ENCODE assay signal across 23 cellular contexts in the genomic region with DNA sequence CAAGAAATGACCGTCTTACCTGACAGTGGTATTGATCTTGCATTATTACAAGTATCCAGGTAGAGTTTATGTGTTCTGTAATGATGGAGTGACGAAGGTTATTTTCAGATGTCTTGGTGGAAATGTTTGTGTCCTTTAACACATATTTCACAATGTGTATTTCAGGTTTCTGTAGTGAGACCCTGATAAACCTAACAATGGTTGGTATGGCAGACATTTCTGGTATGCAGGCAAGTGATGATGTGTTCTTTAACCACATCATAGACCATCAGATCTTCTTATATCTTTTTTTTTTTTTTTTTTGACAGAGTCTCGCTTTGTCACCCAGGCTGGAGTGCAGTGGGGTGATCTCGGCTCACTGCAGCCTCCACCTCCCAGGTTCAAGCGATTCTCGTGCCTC. TPM values are rescaled to one million over a fixed set of nuclear protein-coding genes. Genes with fewer than 3 reads are reported as not detected.
"Had no signal": no experiment of that assay in that cellular context is flagged by ENCODE, and none has a peak within 500 bp of the region (broad histone marks: within the 10 kb centered on the region; RNA-seq: fewer than 3 reads in every experiment).

No MANE protein-coding gene starts in this region.

- H3K4me3 Mint-ChIP-seq: activated CD4-positive, alpha-beta memory T cell treated with anti-CD3 and anti-CD28 coated beads for 36 hours; activated naive CD8-positive, alpha-beta T cell treated with anti-CD3 and anti-CD28 coated beads, Interleukin-2, amount 10 ng/mL, durations not matched to agents 7 days and 5 days; activated T-cell treated with anti-CD3 and anti-CD28 coated beads, Interleukin-2, amount 50 U/mL, for 72 hours; naive B cell; stimulated activated naive CD8-positive, alpha-beta T cell treated with anti-CD3 and anti-CD28 coated beads, Interleukin-15, amount 100 ng/mL, for 72 hours had no signal

- H3K27ac ChIP-seq: cardiac muscle cell, gastroesophageal sphincter, hepatocyte, lower lobe of right lung, parathyroid adenoma, skin epidermis, uterus had no signal

- H3K4me1 Mint-ChIP-seq: activated naive CD8-positive, alpha-beta T cell treated with anti-CD3 and anti-CD28 coated beads, Interleukin-2, amount 10 ng/mL, durations not matched to agents 7 days and 5 days; stimulated activated naive CD8-positive, alpha-beta T cell treated with anti-CD3 and anti-CD28 coated beads, Interleukin-15, amount 100 ng/mL, for 72 hours had no signal

- H3K4me1 ChIP-seq: gastroesophageal sphincter, lower lobe of right lung, parathyroid adenoma, uterus had no signal

- H3K36me3 Mint-ChIP-seq: activated CD4-positive, alpha-beta memory T cell treated with anti-CD3 and anti-CD28 coated beads for 36 hours; activated naive CD8-positive, alpha-beta T cell treated with anti-CD3 and anti-CD28 coated beads, Interleukin-2, amount 10 ng/mL, durations not matched to agents 7 days and 5 days; naive B cell had no signal

- H3K27me3 Mint-ChIP-seq: activated CD4-positive, alpha-beta memory T cell treated with anti-CD3 and anti-CD28 coated beads for 36 hours; naive B cell; stimulated activated naive CD8-positive, alpha-beta T cell treated with anti-CD3 and anti-CD28 coated beads, Interleukin-15, amount 100 ng/mL, for 72 hours had no signal

- H3K4me3 ChIP-seq: cardiac muscle cell, gastroesophageal sphincter, hepatocyte, lower lobe of right lung, skin epidermis, uterus had no signal

- H3K27me3 ChIP-seq: cardiac muscle cell, gastroesophageal sphincter, hepatocyte, uterus had no signal

- DNase-seq: activated CD4-positive, alpha-beta memory T cell treated with anti-CD3 and anti-CD28 coated beads for 36 hours; activated CD4-positive, CD25-positive, alpha-beta regulatory T cell treated with anti-CD3 and anti-CD28 coated beads, Interleukin-2, amount 50 U/mL, for 72 hours; activated CD8-positive, alpha-beta memory T cell treated with anti-CD3 and anti-CD28 coated beads, Interleukin-2, amount 50 U/mL, for 4 hours; activated naive CD8-positive, alpha-beta T cell treated with anti-CD3 and anti-CD28 coated beads, Interleukin-2, amount 10 ng/mL, durations not matched to agents 7 days and 5 days; activated T-cell treated with anti-CD3 and anti-CD28 coated beads, Interleukin-2, amount 50 U/mL, for 72 hours; aorta; cortex of kidney; effector memory CD4-positive, alpha-beta T cell; kidney glomerular epithelial cell; lower lobe of right lung; midbrain; naive B cell; retina; stimulated activated CD4-positive, alpha-beta T cell treated with anti-CD3 and anti-CD28 coated beads, Interleukin-4, amount 100 ng/mL, for 4 hours; stimulated activated naive CD8-positive, alpha-beta T cell treated with anti-CD3 and anti-CD28 coated beads, Interleukin-15, amount 100 ng/mL, for 72 hours; T-helper 9 cell; uterus had no signal

- H3K27ac Mint-ChIP-seq: activated CD4-positive, alpha-beta memory T cell treated with anti-CD3 and anti-CD28 coated beads for 36 hours; activated naive CD8-positive, alpha-beta T cell treated with anti-CD3 and anti-CD28 coated beads, Interleukin-2, amount 10 ng/mL, durations not matched to agents 7 days and 5 days; activated T-cell treated with anti-CD3 and anti-CD28 coated beads, Interleukin-2, amount 50 U/mL, for 72 hours; naive B cell; stimulated activated naive CD8-positive, alpha-beta T cell treated with anti-CD3 and anti-CD28 coated beads, Interleukin-15, amount 100 ng/mL, for 72 hours had no signal

- H3K9me3 Mint-ChIP-seq: activated CD4-positive, alpha-beta memory T cell treated with anti-CD3 and anti-CD28 coated beads for 36 hours; activated naive CD8-positive, alpha-beta T cell treated with anti-CD3 and anti-CD28 coated beads, Interleukin-2, amount 10 ng/mL, durations not matched to agents 7 days and 5 days; stimulated activated naive CD8-positive, alpha-beta T cell treated with anti-CD3 and anti-CD28 coated beads, Interleukin-15, amount 100 ng/mL, for 72 hours had no signal

- H3K9me3 ChIP-seq: gastroesophageal sphincter, lower lobe of right lung, uterus had no signal

- ATAC-seq: activated T-cell treated with anti-CD3 and anti-CD28 coated beads, Interleukin-2, amount 50 U/mL, for 72 hours; gastroesophageal sphincter; lower lobe of right lung; stimulated activated naive CD8-positive, alpha-beta T cell treated with anti-CD3 and anti-CD28 coated beads, Interleukin-15, amount 100 ng/mL, for 72 hours had no signal

- H3K36me3 ChIP-seq: cardiac muscle cell, gastroesophageal sphincter, lower lobe of right lung, uterus had no signal

RNA-seq across cellular contexts. Expression of a gene that starts 14.6 kb away (rescaled TPM):
- total RNA-seq: activated CD4-positive, alpha-beta memory T cell treated with anti-CD3 and anti-CD28 coated beads for 36 hours; activated naive CD8-positive, alpha-beta T cell treated with anti-CD3 and anti-CD28 coated beads, Interleukin-2, amount 10 ng/mL, durations not matched to agents 7 days and 5 days; activated T-cell treated with anti-CD3 and anti-CD28 coated beads, Interleukin-2, amount 50 U/mL, for 72 hours; aorta; cardiac muscle cell; fibroblast of lung; gastroesophageal sphincter; hepatocyte; lower lobe of right lung; uterus had no signal
